ENCODE assay signal across 25 cellular contexts in genomic region chr5:88060194-88060593, GRCh38.
"Had no signal": no experiment of that assay in that cellular context is flagged by ENCODE, and none has a peak within 500 bp of the region (broad histone marks: within the 10 kb centered on the region; RNA-seq: fewer than 3 reads in every experiment).

No MANE protein-coding gene starts in this region.

- H3K4me3 ChIP-seq: body of pancreas, breast epithelium had no signal

- H3K36me3 ChIP-seq: breast epithelium had no signal

- ATAC-seq: activated CD8-positive, alpha-beta T cell treated with anti-CD3 and anti-CD28 coated beads, Interleukin-2, amount 10 ng/mL, durations not matched to agents 7 days and 5 days; body of pancreas had no signal

- DNase-seq: activated CD4-positive, alpha-beta T cell treated with anti-CD3 and anti-CD28 coated beads, Interleukin-2, amount 10 ng/mL, durations not matched to agents 7 days and 5 days; activated CD4-positive, alpha-beta T cell treated with anti-CD3 and anti-CD28 coated beads, Interleukin-2, amount 50 U/mL, for 48 hours; activated CD8-positive, alpha-beta T cell treated with anti-CD3 and anti-CD28 coated beads, Interleukin-2, amount 10 ng/mL, durations not matched to agents 7 days and 5 days; activated gamma-delta T cell; activated naive CD4-positive, alpha-beta T cell treated with Interleukin-2 at 50 U/mL for 16 hours; activated naive CD8-positive, alpha-beta T cell treated with anti-CD3 and anti-CD28 coated beads, Interleukin-2, amount 10 ng/mL, durations not matched to agents 7 days and 5 days; activated T-cell treated with anti-CD3 and anti-CD28 coated beads, Interleukin-2, amount 50 U/mL, for 24 hours; body of pancreas; Karpas-422; KBM-7; NCI-H1048; NCI-H1105 treated with DMSO at 0.1 percent for 48 hours; NCI-H1436; NCI-H1694; NCI-H1930; NCI-H2081 treated with DMSO at 0.1 percent for 48 hours; NCI-H345; NCI-H526; NCI-H748 treated with DMSO at 0.1 percent for 48 hours; Right ventricle myocardium superior; SW 1271; T-helper 1 cell; T-helper 2 cell; T-helper 9 cell had no signal

- H3K4me1 ChIP-seq: body of pancreas, breast epithelium had no signal

- H3K27ac ChIP-seq: body of pancreas, breast epithelium had no signal

- H3K27me3 ChIP-seq: body of pancreas, breast epithelium had no signal
